Comparison of ENCODE assay signal across 21 cellular contexts in the genomic region with DNA sequence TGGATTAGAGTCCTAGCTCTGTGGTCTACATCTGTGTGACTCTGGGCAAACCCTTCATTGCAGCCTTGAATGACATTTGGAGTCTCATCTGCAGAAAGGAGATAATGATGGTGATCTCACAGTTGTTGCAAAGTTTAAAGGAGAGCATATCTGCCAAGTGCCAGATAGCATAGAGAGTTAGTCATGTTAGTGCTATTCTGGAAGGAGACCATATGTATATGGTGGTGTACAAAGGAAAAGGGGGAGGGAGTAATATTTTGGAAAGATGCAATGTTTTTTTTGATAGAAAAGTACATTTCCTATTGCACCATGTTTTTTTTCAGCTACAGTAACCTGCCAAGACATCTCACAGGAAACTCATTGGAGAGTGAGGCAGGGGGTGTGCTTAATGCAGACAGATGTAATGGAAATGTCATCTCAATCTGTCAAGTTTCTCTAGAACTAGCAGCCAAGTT.
A peak's percentile ranks its signal among the peaks of the same experiment; 100 is the strongest.
DNase-seq lines count a peak whose midpoint lies in the region; ATAC-seq lines count a peak whose summit lies in the region.
"Had no signal": no experiment of that assay in that cellular context is flagged by ENCODE, and none has a peak within 500 bp of the region (broad histone marks: within the 10 kb centered on the region; RNA-seq: fewer than 3 reads in every experiment).

No MANE protein-coding gene starts in this region.

- no peak for ATAC-seq in HG03097 (IDR thresholded peaks at IDR 0.05; ENCODE audit: low FRiP score, unreplicated experiment)
- ATAC-seq: stimulated activated naive CD8-positive, alpha-beta T cell treated with anti-CD3 and anti-CD28 coated beads, Interleukin-15, Interleukin-2, amounts not matched to agents 100 U/mL and 50 U/mL, for 24 hours had no signal

- no peak overlapping the region for H3K27ac Mint-ChIP-seq in T-helper 2 cell treated with Interferon-gamma antibody and Interleukin-4, amounts not matched to agents 5 μg/mL and 100 μg/mL, for 36 hours
- H3K27ac Mint-ChIP-seq: activated naive CD4-positive, alpha-beta T cell treated with anti-CD3 and anti-CD28 coated beads for 36 hours had no signal

- DNase-seq in AG08395 (ENCODE audit: low spot score) (peak; percentile 65), HUDEP-2 (lab: John Stamatoyannopoulos, UW; ENCODE audit: unreplicated experiment in 76 of 76) (peak in 63 of 76 experiments; percentile 4 to 95 (median 66)), astrocyte of the hippocampus (ENCODE audit: low read depth, low spot score) (peak; percentile 12), inferior parietal cortex (ENCODE audit: extremely low spot score) (peak; percentile 56), DMS79 (lab: John Stamatoyannopoulos, UW) (no peak)
- no peak for DNase-seq in activated T-cell treated with anti-CD3 and anti-CD28 coated beads, Interleukin-2, amount 50 U/mL, for 1 hour
- DNase-seq in T-helper 2 cell treated with Interferon-gamma antibody and Interleukin-4, amounts not matched to agents 5 μg/mL and 100 μg/mL, for 36 hours (ENCODE audit: low spot score), result no peak
- DNase-seq: activated CD4-positive, alpha-beta T cell treated with anti-CD3 and anti-CD28 coated beads for 1 hour; activated naive CD4-positive, alpha-beta T cell treated with anti-CD3 and anti-CD28 coated beads for 36 hours; activated T-cell treated with anti-CD3 and anti-CD28 coated beads, Interleukin-2, amount 50 U/mL, for 48 hours; HCEC 1CT; KG1; kidney glomerular epithelial cell; NCI-H1694 treated with DMSO at 0.1 percent for 48 hours; NCI-H2171 treated with DMSO at 0.1 percent for 48 hours; NCI-H526 treated with DMSO at 0.1 percent for 48 hours; spleen; stimulated activated CD4-positive, alpha-beta T cell treated with anti-CD3 and anti-CD28 coated beads, Interleukin-4, amount 100 ng/mL, for 1 hour; stimulated activated naive CD8-positive, alpha-beta T cell treated with anti-CD3 and anti-CD28 coated beads, Interleukin-15, Interleukin-2, amounts not matched to agents 100 U/mL and 50 U/mL, for 24 hours; transverse colon had no signal

- H3K4me3 Mint-ChIP-seq in T-helper 2 cell treated with Interferon-gamma antibody and Interleukin-4, amounts not matched to agents 5 μg/mL and 100 μg/mL, for 36 hours, result no peak overlapping the region
- H3K4me3 Mint-ChIP-seq: activated naive CD4-positive, alpha-beta T cell treated with anti-CD3 and anti-CD28 coated beads for 36 hours had no signal

- peaks cover 6% of the 10 kb centered on the region for H3K27me3 Mint-ChIP-seq in T-helper 2 cell treated with Interferon-gamma antibody and Interleukin-4, amounts not matched to agents 5 μg/mL and 100 μg/mL, for 36 hours (ENCODE audit: low read depth)

- H3K4me1 Mint-ChIP-seq in T-helper 2 cell treated with Interferon-gamma antibody and Interleukin-4, amounts not matched to agents 5 μg/mL and 100 μg/mL, for 36 hours (ENCODE audit: low read depth), result no peaks in the 10 kb centered on the region

- no peaks in the 10 kb centered on the region for H3K9me3 Mint-ChIP-seq in T-helper 2 cell treated with Interferon-gamma antibody and Interleukin-4, amounts not matched to agents 5 μg/mL and 100 μg/mL, for 36 hours
- H3K9me3 Mint-ChIP-seq: activated naive CD4-positive, alpha-beta T cell treated with anti-CD3 and anti-CD28 coated beads for 36 hours had no signal

- no peaks in the 10 kb centered on the region for H3K36me3 Mint-ChIP-seq in T-helper 2 cell treated with Interferon-gamma antibody and Interleukin-4, amounts not matched to agents 5 μg/mL and 100 μg/mL, for 36 hours (ENCODE audit: low read depth)

Comparison
In these comparisons a context has a peak if more than half of its experiments do, and no peak if none do; other contexts are left out.
1. DNase-seq: peak in AG08395 (single experiment), HUDEP-2 (63 of 76), astrocyte of the hippocampus (single experiment) and inferior parietal cortex (single experiment); none in activated T-cell treated with anti-CD3 and anti-CD28 coated beads, Interleukin-2, amount 50 U/mL, for 1 hour (single experiment), T-helper 2 cell treated with Interferon-gamma antibody and Interleukin-4, amounts not matched to agents 5 μg/mL and 100 μg/mL, for 36 hours (single experiment) and DMS79 (single experiment).